In genomic region chr6:15642276-15642675, GRCh38 we compare ENCODE assay signal across 13 cellular contexts. TPM values are rescaled to one million over a fixed set of nuclear protein-coding genes. Genes with fewer than 3 reads are reported as not detected.
DNase-seq lines count a peak whose midpoint lies in the region; TF ChIP-seq lines count a peak whose summit lies in the region.
"Had no signal": no experiment of that assay in that cellular context is flagged by ENCODE, and none has a peak within 500 bp of the region (broad histone marks: within the 10 kb centered on the region; RNA-seq: fewer than 3 reads in every experiment).

No MANE protein-coding gene starts in this region.

- H3K9me3 Mint-ChIP-seq in endodermal cell, result peaks cover 15% of the 10 kb centered on the region

- H3K36me3 Mint-ChIP-seq in endodermal cell (ENCODE audit: low read depth), result peaks cover 17% of the 10 kb centered on the region

- H3K27me3 ChIP-seq in endodermal cell (ENCODE audit: control insufficient read depth, insufficient read depth, low read length, poor library complexity, severe bottlenecking), result no peaks in the 10 kb centered on the region

- peak; percentile 70 for TF ChIP-seq CTCF in endodermal cell (conservative IDR thresholded peaks at IDR 0.05)
- peak; percentile 47 for TF ChIP-seq CTCF in retinal pigment epithelial cell (conservative IDR thresholded peaks at IDR 0.05; ENCODE audit: low read depth, low read length)

- H3K4me3 Mint-ChIP-seq in endodermal cell, result no peak overlapping the region
- H3K4me3 Mint-ChIP-seq: stimulated activated memory B cell treated with anti-CD40 and anti-IgM and Interleukin-4, amounts not matched to agents 10 μg/mL and 1 μg/mL and 100 μg/mL, for 72 hours; T-helper 1 cell treated with Interleukin-12 subunit alpha and Interleukin-12 subunit beta and Interleukin-4 antibody, amounts not matched to agents 30 μg/mL and 1 μg/mL, for 36 hours had no signal

- DNase-seq in NCI-H82 (lab: John Stamatoyannopoulos, UW), result peak; percentile 16
- DNase-seq in NCI-H82 treated with DMSO at 0.1 percent for 48 hours (lab: John Stamatoyannopoulos, UW; ENCODE audit: unreplicated experiment), result no peak
- peak; percentile 39 for DNase-seq in NAMALWA (ENCODE audit: low spot score)
- DNase-seq in endodermal cell, result peak; percentile 66
- no peak for DNase-seq in retinal pigment epithelial cell (ENCODE audit: low read depth)
- no peak for DNase-seq in activated effector memory CD4-positive, alpha-beta T cell treated with anti-CD3 and anti-CD28 coated beads, Interleukin-2, amount 50 U/mL, for 16 hours
- DNase-seq in HK-2 (ENCODE audit: unreplicated experiment), result no peak
- DNase-seq in T-helper 9 cell, result no peak
- DNase-seq: amniotic stem cell; NCI-H1092; stimulated activated CD4-positive, alpha-beta T cell treated with anti-CD3 and anti-CD28 coated beads, Interleukin-15, amount 100 ng/mL, for 24 hours had no signal

- no peaks in the 10 kb centered on the region for H3K4me1 ChIP-seq in endodermal cell (ENCODE audit: control insufficient read depth, insufficient read depth, low read length)

- 63% methylated on average over 4 of the region's 4 CpGs; no CpG with 5 or more reads in 1 of the 2 experiments for WGBS in endodermal cell (ENCODE audit: insufficient coverage in 1 of 2, insufficient read length in 1 of 2), 2 experiments

- no peaks in the 10 kb centered on the region for H3K4me1 Mint-ChIP-seq in endodermal cell

- peaks cover 27% of the 10 kb centered on the region for H3K9me3 ChIP-seq in endodermal cell (ENCODE audit: control insufficient read depth, low read length)

- no peak overlapping the region for H3K27ac Mint-ChIP-seq in endodermal cell
- H3K27ac Mint-ChIP-seq: stimulated activated memory B cell treated with anti-CD40 and anti-IgM and Interleukin-4, amounts not matched to agents 10 μg/mL and 1 μg/mL and 100 μg/mL, for 72 hours; T-helper 1 cell treated with Interleukin-12 subunit alpha and Interleukin-12 subunit beta and Interleukin-4 antibody, amounts not matched to agents 30 μg/mL and 1 μg/mL, for 36 hours had no signal

- H3K4me3 ChIP-seq in endodermal cell (ENCODE audit: low read length), result no peak overlapping the region
- no peak overlapping the region for H3K4me3 ChIP-seq in retinal pigment epithelial cell (ENCODE audit: low read length)

- H3K27me3 Mint-ChIP-seq in endodermal cell (ENCODE audit: insufficient read depth), result no peaks in the 10 kb centered on the region
- H3K27me3 Mint-ChIP-seq: stimulated activated memory B cell treated with anti-CD40 and anti-IgM and Interleukin-4, amounts not matched to agents 10 μg/mL and 1 μg/mL and 100 μg/mL, for 72 hours had no signal

- H3K9ac ChIP-seq in endodermal cell (ENCODE audit: extremely low read depth, low read length, poor library complexity, severe bottlenecking), result no peak overlapping the region

- no peak overlapping the region for H3K27ac ChIP-seq in endodermal cell (ENCODE audit: low read depth, low read length)

- peaks cover 6% of the 10 kb centered on the region for H3K36me3 ChIP-seq in endodermal cell (ENCODE audit: control insufficient read depth, insufficient read depth, low read length)

RNA-seq across cellular contexts. Expression of gene DTNBP1, which starts 20.6 kb away (rescaled TPM):
- 10 to 100 TPM; 14.1 to 31.4 TPM for total RNA-seq in endodermal cell
- polyA plus RNA-seq in endodermal cell (2013, experiment 1 of 2), result 18.1 TPM
- polyA plus RNA-seq in endodermal cell (2013, experiment 2 of 2), result 20.9 TPM

Comparison
In these comparisons a context has a peak if more than half of its experiments do, and no peak if none do; other contexts are left out.
1. DNase-seq: peak in NCI-H82 (single experiment), NAMALWA (single experiment) and endodermal cell (single experiment); none in NCI-H82 treated with DMSO at 0.1 percent for 48 hours (single experiment), retinal pigment epithelial cell (single experiment), activated effector memory CD4-positive, alpha-beta T cell treated with anti-CD3 and anti-CD28 coated beads, Interleukin-2, amount 50 U/mL, for 16 hours (single experiment), HK-2 (single experiment) and T-helper 9 cell (single experiment).